ENCODE assay signal across 8 cellular contexts in genomic region chr19:49819452-49820115, GRCh38. TPM values are rescaled to one million over a fixed set of nuclear protein-coding genes. Genes with fewer than 3 reads are reported as not detected.
A peak's percentile ranks its signal among the peaks of the same experiment; 100 is the strongest.
DNase-seq lines count a peak whose midpoint lies in the region; ATAC-seq and TF ChIP-seq lines count a peak whose summit lies in the region.
"Not testable (repeated sequence)": the region's sequence is repeated elsewhere in the genome, so short reads cannot be mapped to it uniquely, and the experiment has no call there.

No MANE protein-coding gene starts in this region.

- POLR2A ChIA-PET in CD4-positive, alpha-beta T cell (lab: Charles Lee) = interaction anchor here (1.2 to 2.2 kb wide), 4 partner anchors 31 to 57 kb away, joined by 3 to 14 read pairs (median 4); partner anchors contain the start of genes AKT1S1 and PTOV1

- not testable (repeated sequence) for H3K9me3 ChIP-seq in CD4-positive, alpha-beta T cell (ENCODE audit: control insufficient read depth, low read length); SU-DHL-6 (ENCODE audit: insufficient read depth, low read length); iPS-20b (ENCODE audit: insufficient read depth, low read depth, low read length); neuronal stem cell (replicated peaks in 1 of 2; ENCODE audit: control insufficient read depth in 2 of 2, insufficient read depth in 1 of 2, low read depth in 1 of 2, low read length in 2 of 2); stomach smooth muscle (ENCODE audit: control insufficient read depth in 2 of 2, low read length in 2 of 2)

- peaks cover 37% of the 10 kb centered on the region for H3K79me2 ChIP-seq in SU-DHL-6 (ENCODE audit: insufficient read depth, low read length)

- H3K18ac ChIP-seq in neuronal stem cell (ENCODE audit: low read length) = not testable (repeated sequence)

- H3K14ac ChIP-seq in neuronal stem cell (ENCODE audit: low read length) = not testable (repeated sequence)

- not testable (repeated sequence) for H2AFZ ChIP-seq in SU-DHL-6 (ENCODE audit: low read depth, low read length, severe bottlenecking); neuronal stem cell (ENCODE audit: low read length)

- H3K4me3 Mint-ChIP-seq in CD4-positive, alpha-beta T cell = peak overlapping the region; percentile 99
- peak overlapping the region; percentile 95 to 99 (median 99) for H3K4me3 Mint-ChIP-seq in IgD-negative memory B cell
- peak overlapping the region; percentile 94 for H3K4me3 Mint-ChIP-seq in activated naive CD8-positive, alpha-beta T cell treated with anti-CD3 and anti-CD28 coated beads for 36 hours
- peak overlapping the region; percentile 99 for H3K4me3 Mint-ChIP-seq in effector memory CD8-positive, alpha-beta T cell

- H4K8ac ChIP-seq in neuronal stem cell (ENCODE audit: low read depth, low read length) = not testable (repeated sequence)

- peak overlapping the region; percentile 67 for H3K4me3 ChIP-seq in SU-DHL-6 (ENCODE audit: insufficient read depth, low read length, poor library complexity, severe bottlenecking)
- peak overlapping the region; percentile 88 for H3K4me3 ChIP-seq in iPS-20b (ENCODE audit: low read length)
- H3K4me3 ChIP-seq in neuronal stem cell (ENCODE audit: low read length in 2 of 2) = peak overlapping the region in 1 of 2 donors; percentile 70
- peak overlapping the region in 1 of 2 donors; percentile 96 for H3K4me3 ChIP-seq in stomach smooth muscle (ENCODE audit: low read length in 2 of 2)

- peaks cover 28% of the 10 kb centered on the region for H3K36me3 Mint-ChIP-seq in CD4-positive, alpha-beta T cell (ENCODE audit: low read depth)
- not testable (repeated sequence) for H3K36me3 Mint-ChIP-seq in IgD-negative memory B cell; activated naive CD8-positive, alpha-beta T cell treated with anti-CD3 and anti-CD28 coated beads for 36 hours
- H3K36me3 Mint-ChIP-seq in effector memory CD8-positive, alpha-beta T cell (ENCODE audit: insufficient read depth) = peaks cover 50% of the 10 kb centered on the region

- H3K9me3 Mint-ChIP-seq in CD4-positive, alpha-beta T cell; IgD-negative memory B cell; activated naive CD8-positive, alpha-beta T cell treated with anti-CD3 and anti-CD28 coated beads for 36 hours; effector memory CD8-positive, alpha-beta T cell: not testable (repeated sequence)

- H2AK5ac ChIP-seq in neuronal stem cell (ENCODE audit: low read depth, low read length) = not testable (repeated sequence)

- peak overlapping the region; percentile 76 for H3K4me2 ChIP-seq in SU-DHL-6 (ENCODE audit: low read depth, low read length, poor library complexity, severe bottlenecking)
- H3K4me2 ChIP-seq in neuronal stem cell (ENCODE audit: insufficient read depth, low read length, poor library complexity, severe bottlenecking) = peak overlapping the region; percentile 69

- H3K9ac ChIP-seq in SU-DHL-6 (ENCODE audit: low read length) = peak overlapping the region; percentile 85
- H3K9ac ChIP-seq in iPS-20b (ENCODE audit: low read depth, low read length) = peak overlapping the region; percentile 91; the same call in 1 of the 2 replicates
- peak overlapping the region; percentile 95 for H3K9ac ChIP-seq in neuronal stem cell (ENCODE audit: low read depth, low read length, poor library complexity)
- H3K9ac ChIP-seq in stomach smooth muscle (ENCODE audit: low read length in 2 of 2) = peak overlapping the region; percentile 92 to 93

- H3K9me2 ChIP-seq in SU-DHL-6 (replicated peaks; ENCODE audit: insufficient read depth, low read length) = not testable (repeated sequence)

- not testable (repeated sequence) for H3K4ac ChIP-seq in neuronal stem cell (ENCODE audit: low read length)

- not testable (repeated sequence) for H3K27me3 Mint-ChIP-seq in CD4-positive, alpha-beta T cell; IgD-negative memory B cell; activated naive CD8-positive, alpha-beta T cell treated with anti-CD3 and anti-CD28 coated beads for 36 hours; effector memory CD8-positive, alpha-beta T cell

- H3K23ac ChIP-seq in neuronal stem cell (ENCODE audit: low read depth, low read length, poor library complexity) = peak overlapping the region; percentile 10

- not testable (repeated sequence) for DNase-seq in CD4-positive, alpha-beta T cell; activated naive CD8-positive, alpha-beta T cell treated with anti-CD3 and anti-CD28 coated beads for 36 hours; effector memory CD8-positive, alpha-beta T cell; neuronal stem cell (ENCODE audit: low spot score)

- peaks cover 29% of the 10 kb centered on the region for H3K4me1 Mint-ChIP-seq in CD4-positive, alpha-beta T cell (ENCODE audit: low read depth)
- H3K4me1 Mint-ChIP-seq in IgD-negative memory B cell = peaks cover 24 to 33% (median 27%) of the 10 kb centered on the region in 3 donors
- H3K4me1 Mint-ChIP-seq in activated naive CD8-positive, alpha-beta T cell treated with anti-CD3 and anti-CD28 coated beads for 36 hours = peaks cover 21% of the 10 kb centered on the region
- H3K4me1 Mint-ChIP-seq in effector memory CD8-positive, alpha-beta T cell (ENCODE audit: low read depth in 2 of 2) = peaks cover 12 to 25% of the 10 kb centered on the region in 2 donors

- H2BK5ac ChIP-seq in neuronal stem cell (ENCODE audit: low read length) = peak overlapping the region; percentile 42

- intact Hi-C loops in CD4-positive, alpha-beta T cell (cut with DNase I, micrococcal nuclease) = loop anchor here (1.0 to 10.0 kb wide), 5 partner anchors 31 to 325 kb away; partner anchors contain the start of genes ATF5 (in 1 of the 2), NUP62 (in 1 of the 2), PNKP (in 1 of the 2) and PTOV1 (in 1 of the 2)

- WGBS in neuronal stem cell (ENCODE audit: extremely low coverage in 2 of 2, insufficient read length in 2 of 2, insufficient replicate concordance in 1 of 2), 2 donors = no CpG with 5 or more reads among the region's 7 CpGs

- not testable (repeated sequence) for H3K36me3 ChIP-seq in SU-DHL-6 (ENCODE audit: low read length)
- H3K36me3 ChIP-seq in iPS-20b (ENCODE audit: insufficient read depth, low read depth, low read length) (peaks cover 24% of the 10 kb centered on the region), neuronal stem cell (replicated peaks in 1 of 2; ENCODE audit: control insufficient read depth in 2 of 2, insufficient read depth in 2 of 2, low read length in 2 of 2) (peaks cover 19 to 39% of the 10 kb centered on the region in 2 donors), stomach smooth muscle (ENCODE audit: control insufficient read depth in 2 of 2, insufficient read depth in 2 of 2, low read length in 2 of 2) (peaks cover 4 to 15% of the 10 kb centered on the region in 2 donors)

- H4K20me1 ChIP-seq in SU-DHL-6 (ENCODE audit: low read depth, low read length) = not testable (repeated sequence)

- not testable (repeated sequence) for TF ChIP-seq CTCF in CD4-positive, alpha-beta T cell (IDR thresholded peaks at IDR 0.05); SU-DHL-6 (IDR thresholded peaks at IDR 0.05; ENCODE audit: insufficient read depth, low read length, poor library complexity, severe bottlenecking)

- CTCF ChIA-PET in CD4-positive, alpha-beta T cell (lab: Charles Lee) = interaction anchor here (0.8 kb wide), 1 partner anchor 139 kb away, joined by 3 read pairs; no protein-coding TSS in a partner anchor

- not testable (repeated sequence) for H2BK15ac ChIP-seq in neuronal stem cell (ENCODE audit: low read length)

- not testable (repeated sequence) for H3K27ac ChIP-seq in CD4-positive, alpha-beta T cell (ENCODE audit: low read depth, low read length); iPS-20b (ENCODE audit: low read length); neuronal stem cell (replicated peaks; ENCODE audit: low read length); stomach smooth muscle (ENCODE audit: low read length)
- peak overlapping the region; percentile 81 for H3K27ac ChIP-seq in SU-DHL-6 (ENCODE audit: low read depth, low read length)

- not testable (repeated sequence) for H4K91ac ChIP-seq in neuronal stem cell (ENCODE audit: low read depth, low read length, poor library complexity)

- peaks cover 11% of the 10 kb centered on the region for H3K79me1 ChIP-seq in neuronal stem cell (ENCODE audit: low read depth, low read length)

- not testable (repeated sequence) for H2BK12ac ChIP-seq in neuronal stem cell (ENCODE audit: low read length)

- not testable (repeated sequence) for H3K4me1 ChIP-seq in iPS-20b (ENCODE audit: insufficient read depth, low read length); neuronal stem cell (ENCODE audit: control insufficient read depth in 2 of 2, insufficient read depth in 1 of 2, low read depth in 1 of 2, low read length in 2 of 2)
- H3K4me1 ChIP-seq in stomach smooth muscle (ENCODE audit: control insufficient read depth, insufficient read depth, low read length) = peaks cover 12% of the 10 kb centered on the region

- not testable (repeated sequence) for H2BK120ac ChIP-seq in neuronal stem cell (ENCODE audit: low read depth, low read length)

- peak overlapping the region; percentile 99 for H3K27ac Mint-ChIP-seq in CD4-positive, alpha-beta T cell
- H3K27ac Mint-ChIP-seq in IgD-negative memory B cell = peak overlapping the region; percentile 19 to 99 (median 90)
- H3K27ac Mint-ChIP-seq in activated naive CD8-positive, alpha-beta T cell treated with anti-CD3 and anti-CD28 coated beads for 36 hours = peak overlapping the region; percentile 97
- H3K27ac Mint-ChIP-seq in effector memory CD8-positive, alpha-beta T cell = peak overlapping the region; percentile 100

- not testable (repeated sequence) for ATAC-seq in CD4-positive, alpha-beta T cell (ENCODE audit: poor library complexity); effector memory CD8-positive, alpha-beta T cell (replicated peaks)

- H3K27me3 ChIP-seq in CD4-positive, alpha-beta T cell (ENCODE audit: control insufficient read depth, insufficient read depth, low read length); SU-DHL-6 (ENCODE audit: low read length); iPS-20b (ENCODE audit: insufficient read depth, low read length); neuronal stem cell (ENCODE audit: control insufficient read depth in 3 of 3, insufficient read depth in 3 of 3, low read depth in 1 of 3, low read length in 3 of 3); stomach smooth muscle (ENCODE audit: control insufficient read depth in 1 of 2, insufficient read depth in 2 of 2, low read length in 2 of 2): not testable (repeated sequence)

- peaks cover 28% of the 10 kb centered on the region for H3F3A ChIP-seq in SU-DHL-6 (ENCODE audit: insufficient read depth)

RNA-seq across cellular contexts. Expression of gene MED25, which starts 1.5 kb away (rescaled TPM):
- 10 to 100 TPM; 67.2 to 67.8 TPM for total RNA-seq in CD4-positive, alpha-beta T cell
- 54.7 TPM for polyA plus RNA-seq in IgD-negative memory B cell
- total RNA-seq in activated naive CD8-positive, alpha-beta T cell treated with anti-CD3 and anti-CD28 coated beads for 36 hours = 10 to 100 TPM; 41.6 to 44.8 TPM
- 63.1 TPM for polyA plus RNA-seq in neuronal stem cell (2013, experiment 1 of 2)
- 64.7 TPM for polyA plus RNA-seq in neuronal stem cell (2013, experiment 2 of 2)

RNA-seq across cellular contexts. Expression of gene FUZ, which starts 6.5 kb away (rescaled TPM):
- 10 to 100 TPM; 14.9 to 15.2 TPM for total RNA-seq in CD4-positive, alpha-beta T cell
- 6.6 TPM for polyA plus RNA-seq in IgD-negative memory B cell
- total RNA-seq in activated naive CD8-positive, alpha-beta T cell treated with anti-CD3 and anti-CD28 coated beads for 36 hours = 10 to 100 TPM; 28.7 to 30.9 TPM
- polyA plus RNA-seq in neuronal stem cell (2013, experiment 1 of 2) = 24.3 TPM
- 23.9 TPM for polyA plus RNA-seq in neuronal stem cell (2013, experiment 2 of 2)

RNA-seq across cellular contexts. Expression of gene PTOV1, which starts 31.4 kb away (rescaled TPM):
- total RNA-seq in CD4-positive, alpha-beta T cell = 100 to 1,000 TPM; 127 to 134 TPM
- 45.0 TPM for polyA plus RNA-seq in IgD-negative memory B cell
- 10 to 100 TPM; 73.9 to 76.4 TPM for total RNA-seq in activated naive CD8-positive, alpha-beta T cell treated with anti-CD3 and anti-CD28 coated beads for 36 hours
- 316 TPM for polyA plus RNA-seq in neuronal stem cell (2013, experiment 1 of 2)
- polyA plus RNA-seq in neuronal stem cell (2013, experiment 2 of 2) = 321 TPM

RNA-seq across cellular contexts. Expression of gene PNKP, which starts 47.8 kb away (rescaled TPM):
- total RNA-seq in CD4-positive, alpha-beta T cell = 10 to 100 TPM; 96.1 to 98.1 TPM
- 56.3 TPM for polyA plus RNA-seq in IgD-negative memory B cell
- 100 to 1,000 TPM in 1 of 2 experiments, 10 to 100 TPM in 1; 78.9 to 143 TPM for total RNA-seq in activated naive CD8-positive, alpha-beta T cell treated with anti-CD3 and anti-CD28 coated beads for 36 hours
- 56.3 TPM for polyA plus RNA-seq in neuronal stem cell (2013, experiment 1 of 2)
- 62.9 TPM for polyA plus RNA-seq in neuronal stem cell (2013, experiment 2 of 2)

RNA-seq across cellular contexts. Expression of gene AP2A1, which starts 52.8 kb away (rescaled TPM):
- 10 to 100 TPM; 28.2 to 28.9 TPM for total RNA-seq in CD4-positive, alpha-beta T cell
- 6.5 TPM for polyA plus RNA-seq in IgD-negative memory B cell
- 10 to 100 TPM; 83.0 to 83.2 TPM for total RNA-seq in activated naive CD8-positive, alpha-beta T cell treated with anti-CD3 and anti-CD28 coated beads for 36 hours
- polyA plus RNA-seq in neuronal stem cell (2013, experiment 1 of 2) = 65.3 TPM
- 66.4 TPM for polyA plus RNA-seq in neuronal stem cell (2013, experiment 2 of 2)
